Comparison of ENCODE assay signal across 18 cellular contexts in genomic region chr1:31759266-31760023, GRCh38. TPM values are rescaled to one million over a fixed set of nuclear protein-coding genes. Genes with fewer than 3 reads are reported as not detected.
DNase-seq lines count a peak whose midpoint lies in the region; ATAC-seq, FAIRE-seq and TF ChIP-seq lines count a peak whose summit lies in the region.
"Had no signal": no experiment of that assay in that cellular context is flagged by ENCODE, and none has a peak within 500 bp of the region (broad histone marks: within the 10 kb centered on the region; RNA-seq: fewer than 3 reads in every experiment).

No MANE protein-coding gene starts in this region.

- TF ChIP-seq CTCF in CD8-positive, alpha-beta T cell (IDR thresholded peaks at IDR 0.05), result no peak
- TF ChIP-seq CTCF in H9 (conservative IDR thresholded peaks at IDR 0.05) (no peak; the same call in 2 of the 3 replicates), GM12878 (IDR thresholded peaks at IDR 0.05 in 2 of 3, conservative IDR thresholded peaks at IDR 0.05 in 1 of 3; ENCODE audit: control insufficient read depth in 2 of 3, extremely low read depth in 1 of 3, insufficient read depth in 1 of 3, low read depth in 3 of 3, low read length in 3 of 3) (no peak)

- H3K36me3 ChIP-seq in CD8-positive, alpha-beta T cell (ENCODE audit: insufficient read depth, low read length), result no peaks in the 10 kb centered on the region
- H3K36me3 ChIP-seq in GM12878 (ENCODE audit: control insufficient read depth in 2 of 2, insufficient read depth in 2 of 2, low read length in 1 of 2), result no peaks in the 10 kb centered on the region
- H3K36me3 ChIP-seq in naive thymus-derived CD4-positive, alpha-beta T cell (ENCODE audit: control insufficient read depth in 2 of 3, insufficient read depth in 3 of 3, low read length in 3 of 3), result no peaks in the 10 kb centered on the region
- H3K36me3 ChIP-seq: ovary, SJCRH30, stomach had no signal

- no peak overlapping the region; the same call in 1 of the 2 replicates for H3K14ac ChIP-seq in H9 (ENCODE audit: insufficient read depth, low read length)

- H3K36me3 Mint-ChIP-seq in CD8-positive, alpha-beta T cell, result no peaks in the 10 kb centered on the region
- H3K36me3 Mint-ChIP-seq in H9 (ENCODE audit: insufficient read depth in 1 of 3, low read depth in 3 of 3), result no peaks in the 10 kb centered on the region
- H3K36me3 Mint-ChIP-seq in naive thymus-derived CD4-positive, alpha-beta T cell, result peaks cover 0 to 2% (median 0%) of the 10 kb centered on the region in 5 donors
- H3K36me3 Mint-ChIP-seq: activated naive CD4-positive, alpha-beta T cell treated with anti-CD3 and anti-CD28 coated beads, Interleukin-2, amount 10 ng/mL, durations not matched to agents 7 days and 5 days had no signal

- peaks cover 11% of the 10 kb centered on the region for H3K27me3 ChIP-seq in CD8-positive, alpha-beta T cell (ENCODE audit: insufficient read depth, low read length)
- H3K27me3 ChIP-seq in H9 (ENCODE audit: insufficient read depth, low read length), result peaks cover 2% of the 10 kb centered on the region; the same call in 1 of the 2 replicates
- peaks cover 13 to 20% of the 10 kb centered on the region in 2 experiments for H3K27me3 ChIP-seq in GM12878 (replicated peaks in 1 of 2; ENCODE audit: control insufficient read depth in 2 of 2, insufficient read depth in 2 of 2, low read length in 1 of 2)
- no peaks in the 10 kb centered on the region for H3K27me3 ChIP-seq in naive thymus-derived CD4-positive, alpha-beta T cell (ENCODE audit: control insufficient read depth in 2 of 2, insufficient read depth in 2 of 2, low read length in 2 of 2)
- H3K27me3 ChIP-seq: ovary had no signal

- no peak overlapping the region for H2BK15ac ChIP-seq in H9 (ENCODE audit: low read depth, low read length)

- H4K91ac ChIP-seq in H9 (ENCODE audit: insufficient read length, low read depth, low read length), result no peak overlapping the region

- no peak overlapping the region for H3K27ac Mint-ChIP-seq in CD8-positive, alpha-beta T cell
- H3K27ac Mint-ChIP-seq in H9, result peak overlapping the region; percentile 34 to 83 (median 39); a peak in 4 of 7 replicates
- peak overlapping the region in 2 of 9 donors; percentile 10 to 17 for H3K27ac Mint-ChIP-seq in naive thymus-derived CD4-positive, alpha-beta T cell
- H3K27ac Mint-ChIP-seq: activated naive CD4-positive, alpha-beta T cell treated with anti-CD3 and anti-CD28 coated beads, Interleukin-2, amount 10 ng/mL, durations not matched to agents 7 days and 5 days had no signal

- SMC1A ChIA-PET in GM12878 (lab: Charles Lee; ENCODE audit: uncharacterized antibody, unreplicated experiment), result interaction anchor here (1.4 kb wide), 1 partner anchor 17 kb away, joined by 4 read pairs; no protein-coding TSS in a partner anchor

- H4K20me1 ChIP-seq in H9 (ENCODE audit: control insufficient read depth, insufficient read depth, insufficient read length) (no peaks in the 10 kb centered on the region), GM12878 (ENCODE audit: control insufficient read depth, insufficient read depth) (no peaks in the 10 kb centered on the region)

- peaks cover 11% of the 10 kb centered on the region for H3K27me3 Mint-ChIP-seq in CD8-positive, alpha-beta T cell (ENCODE audit: low read depth)
- peaks cover 24% of the 10 kb centered on the region for H3K27me3 Mint-ChIP-seq in H9 (ENCODE audit: low read depth)
- peaks cover 0 to 51% (median 4%) of the 10 kb centered on the region in 5 donors for H3K27me3 Mint-ChIP-seq in naive thymus-derived CD4-positive, alpha-beta T cell

- no peak for ATAC-seq in CD8-positive, alpha-beta T cell
- ATAC-seq in GM12878 (no peak), GM21723 (IDR thresholded peaks at IDR 0.05; ENCODE audit: unreplicated experiment) (no peak), GM21737 (IDR thresholded peaks at IDR 0.05; ENCODE audit: unreplicated experiment) (no peak)
- ATAC-seq in naive thymus-derived CD4-positive, alpha-beta T cell, result no peak

- no peak overlapping the region for H3K4ac ChIP-seq in H9 (ENCODE audit: low read depth, low read length)

- in situ Hi-C loops in GM12878 (cut with MboI), result no loop called here

- H3K4me3 ChIP-seq in CD8-positive, alpha-beta T cell (ENCODE audit: low read depth, low read length), result no peak overlapping the region
- no peak overlapping the region for H3K4me3 ChIP-seq in GM12878
- H3K4me3 ChIP-seq in naive thymus-derived CD4-positive, alpha-beta T cell (ENCODE audit: low read length), result no peak overlapping the region

- H3K23me2 ChIP-seq in H9 (ENCODE audit: insufficient read length, low read depth, low read length, poor library complexity, severe bottlenecking), result peaks cover 10% of the 10 kb centered on the region

- no peak for TF ChIP-seq POLR2A in GM12878 (IDR thresholded peaks at IDR 0.05; ENCODE audit: low read depth, low read length)

- no peak overlapping the region for H3T11ph ChIP-seq in H9 (ENCODE audit: low read length)

- CTCF ChIA-PET in CD8-positive, alpha-beta T cell (lab: Charles Lee), result interaction anchor here (1.6 to 7.2 kb wide), 3 partner anchors 30 to 205 kb away, joined by 5 to 65 read pairs (median 15); no protein-coding TSS in a partner anchor
- CTCF ChIA-PET in GM12878 (lab: Yijun Ruan, JAX), result interaction anchor here (0.5 to 3.6 kb wide), 3 partner anchors 14 to 48 kb away, joined by 4 to 18 read pairs (median 11); no protein-coding TSS in a partner anchor
- CTCF ChIA-PET in naive thymus-derived CD4-positive, alpha-beta T cell (lab: Charles Lee), result interaction anchor here (0.6 to 1.1 kb wide), 2 partner anchors 30 to 206 kb away, joined by 3 to 10 read pairs; no protein-coding TSS in a partner anchor

- no peaks in the 10 kb centered on the region for H3K79me1 ChIP-seq in H9 (ENCODE audit: insufficient read depth, low read depth, low read length, poor library complexity, severe bottlenecking)

- no CpG with 5 or more reads among the region's 10 CpGs for WGBS in H9 (ENCODE audit: extremely low coverage, insufficient read length, low lambda C conversion rate)
- WGBS in GM12878 (ENCODE audit: insufficient coverage, insufficient replicate concordance, low lambda C conversion rate, missing lambda C conversion rate), result 72% methylated on average over 10 of the region's 10 CpGs

- H2AK5ac ChIP-seq in H9 (ENCODE audit: insufficient read length, low read length), result no peak overlapping the region

- H3K4me2 ChIP-seq in H9 (ENCODE audit: insufficient read depth, insufficient read length, low read length) (peak overlapping the region; percentile 34), GM12878 (ENCODE audit: control insufficient read depth, insufficient read depth) (no peak overlapping the region)

- POLR2A ChIA-PET in CD8-positive, alpha-beta T cell (lab: Charles Lee), result interaction anchor here (1.4 to 1.6 kb wide), 2 partner anchors 8 to 185 kb away, joined by 3 to 4 read pairs; no protein-coding TSS in a partner anchor
- POLR2A ChIA-PET in GM12878 (lab: Charles Lee), result no interaction called here
- POLR2A ChIA-PET in naive thymus-derived CD4-positive, alpha-beta T cell (lab: Charles Lee), result interaction anchor here (0.5 kb wide), 1 partner anchor 155 kb away, joined by 3 read pairs; no protein-coding TSS in a partner anchor

- no peak overlapping the region for H3K56ac ChIP-seq in H9 (ENCODE audit: insufficient read length, low read depth, low read length)

- BruUV-seq in GM12878 (replicated peaks; lab: Mats Ljungman, UMichigan), result no TSS peak

- no peak overlapping the region for H3K9ac ChIP-seq in H9 (ENCODE audit: extremely low read depth, insufficient read length, low read length)
- H3K9ac ChIP-seq in GM12878 (ENCODE audit: control insufficient read depth, insufficient read depth, low read length), result no peak overlapping the region

- no peak overlapping the region for H4K8ac ChIP-seq in H9 (replicated peaks; ENCODE audit: insufficient read length, low read depth, low read length)

- H2BK120ac ChIP-seq in H9 (ENCODE audit: low read depth, low read length, poor library complexity, severe bottlenecking), result no peak overlapping the region

- H2BK20ac ChIP-seq in H9 (ENCODE audit: low read depth, low read length, poor library complexity, severe bottlenecking), result no peak overlapping the region

- RAD21 ChIA-PET in GM12878 (lab: Charles Lee; ENCODE audit: unreplicated experiment), result interaction anchor here (2.1 kb wide), 1 partner anchor 30 kb away, joined by 8 read pairs; no protein-coding TSS in a partner anchor

- H3K18ac ChIP-seq in H9 (ENCODE audit: insufficient read length, low read depth, low read length), result no peak overlapping the region

- H3K4me3 Mint-ChIP-seq in CD8-positive, alpha-beta T cell, result peak overlapping the region; percentile 69
- H3K4me3 Mint-ChIP-seq in H9, result peak overlapping the region; percentile 67 to 82
- H3K4me3 Mint-ChIP-seq in naive thymus-derived CD4-positive, alpha-beta T cell, result peak overlapping the region; percentile 4 to 89 (median 68)

- no peak overlapping the region for H3K23ac ChIP-seq in H9 (ENCODE audit: insufficient read length, low read depth, low read length)

- H2AFZ ChIP-seq in H9 (ENCODE audit: low read length), result no peak overlapping the region
- no peak overlapping the region for H2AFZ ChIP-seq in GM12878 (ENCODE audit: control insufficient read depth, low read depth, low read length)

- no peak for TF ChIP-seq RAD21 in GM12878 (IDR thresholded peaks at IDR 0.05; ENCODE audit: insufficient read depth, low read depth, low read length)

- FAIRE-seq in GM12878 (lab: Jason Lieb, UNC), result peak; percentile 35
- FAIRE-seq: GM18507 had no signal

- H3K9me3 ChIP-seq in CD8-positive, alpha-beta T cell (ENCODE audit: low read length), result no peaks in the 10 kb centered on the region
- H3K9me3 ChIP-seq in H9 (ENCODE audit: control insufficient read depth, low read depth, low read length), result no peaks in the 10 kb centered on the region
- no peaks in the 10 kb centered on the region for H3K9me3 ChIP-seq in GM12878 (replicated peaks; ENCODE audit: control insufficient read depth, insufficient read depth, low read length)
- H3K9me3 ChIP-seq in naive thymus-derived CD4-positive, alpha-beta T cell (ENCODE audit: control insufficient read depth in 2 of 3, low read length in 3 of 3), result no peaks in the 10 kb centered on the region
- H3K9me3 ChIP-seq: ovary, SJCRH30, stomach had no signal

- H2BK5ac ChIP-seq in H9 (ENCODE audit: insufficient read length, low read length), result no peak overlapping the region

- peaks cover 32% of the 10 kb centered on the region for H3K4me1 ChIP-seq in CD8-positive, alpha-beta T cell (ENCODE audit: insufficient read depth, low read length)
- peaks cover 6% of the 10 kb centered on the region; the same call in 1 of the 2 replicates for H3K4me1 ChIP-seq in H9 (ENCODE audit: insufficient read depth, low read length)
- peaks cover 8% of the 10 kb centered on the region for H3K4me1 ChIP-seq in GM12878 (ENCODE audit: control insufficient read depth, insufficient read depth, low read length)
- H3K4me1 ChIP-seq in naive thymus-derived CD4-positive, alpha-beta T cell (ENCODE audit: control insufficient read depth in 2 of 2, insufficient read depth in 2 of 2, low read length in 2 of 2), result peaks cover 23 to 26% of the 10 kb centered on the region in 2 donors

- no peak overlapping the region for H2BK12ac ChIP-seq in H9 (ENCODE audit: insufficient read length, low read depth, low read length)

- peaks cover 22% of the 10 kb centered on the region for H3K4me1 Mint-ChIP-seq in CD8-positive, alpha-beta T cell (ENCODE audit: low read depth)
- peaks cover 33 to 50% of the 10 kb centered on the region in 2 experiments for H3K4me1 Mint-ChIP-seq in H9
- H3K4me1 Mint-ChIP-seq in naive thymus-derived CD4-positive, alpha-beta T cell, result peaks cover under 1 to 25% (median 22%) of the 10 kb centered on the region in 7 donors

- H3K79me2 ChIP-seq in H9 (ENCODE audit: insufficient read depth, low read length), result no peaks in the 10 kb centered on the region
- H3K79me2 ChIP-seq in GM12878 (ENCODE audit: control insufficient read depth, insufficient read depth, low read length), result no peaks in the 10 kb centered on the region

- intact Hi-C loops in CD8-positive, alpha-beta T cell (cut with DNase I, micrococcal nuclease), result loop anchor here (2.0 to 5.0 kb wide), 5 partner anchors 115 to 463 kb away; partner anchors contain the start of genes PEF1 (in 2 of the 2), EIF3I (in 1 of the 2), TMEM234 (in 1 of the 2) and TMEM39B (in 1 of the 2)
- intact Hi-C loops in GM12878 (cut with micrococcal nuclease; ENCODE audit: unreplicated experiment), result no loop called here
- intact Hi-C loops in naive thymus-derived CD4-positive, alpha-beta T cell (cut with micrococcal nuclease), result loop anchor here in 1 of 2 donors (5.0 to 10.0 kb wide), 3 partner anchors 178 to 635 kb away; partner anchors contain the start of genes BSDC1, KHDRBS1 and PTP4A2

- no peak overlapping the region for H4K5ac ChIP-seq in H9 (ENCODE audit: insufficient read length, low read depth, low read length)

- H3K27ac ChIP-seq in CD8-positive, alpha-beta T cell (ENCODE audit: low read depth, low read length), result no peak overlapping the region
- no peak overlapping the region for H3K27ac ChIP-seq in H9 (ENCODE audit: insufficient read length, low read depth, low read length)
- H3K27ac ChIP-seq in GM12878 (ENCODE audit: control insufficient read depth, insufficient read depth), result no peak overlapping the region
- no peak overlapping the region for H3K27ac ChIP-seq in naive thymus-derived CD4-positive, alpha-beta T cell (ENCODE audit: low read depth, low read length)
- H3K27ac ChIP-seq: foreskin keratinocyte, HL-60, ovary, SJCRH30 had no signal

- no peaks in the 10 kb centered on the region for H3K9me3 Mint-ChIP-seq in CD8-positive, alpha-beta T cell
- H3K9me3 Mint-ChIP-seq in H9, result no peaks in the 10 kb centered on the region
- H3K9me3 Mint-ChIP-seq in naive thymus-derived CD4-positive, alpha-beta T cell, result peaks cover 0 to 2% (median 0%) of the 10 kb centered on the region in 11 donors
- H3K9me3 Mint-ChIP-seq: activated naive CD4-positive, alpha-beta T cell treated with anti-CD3 and anti-CD28 coated beads, Interleukin-2, amount 10 ng/mL, durations not matched to agents 7 days and 5 days had no signal

- DNase-seq in CD8-positive, alpha-beta T cell, result no peak
- no peak for DNase-seq in H9
- no peak for DNase-seq in GM12878 (ENCODE audit: low read depth, low spot score)
- DNase-seq in naive thymus-derived CD4-positive, alpha-beta T cell, result no peak
- no peak for DNase-seq in activated gamma-delta T cell (lab: John Stamatoyannopoulos, UW)
- DNase-seq: activated CD4-positive, alpha-beta T cell treated with anti-CD3 and anti-CD28 coated beads, Interleukin-2, amount 50 U/mL, for 1 hour; activated naive CD4-positive, alpha-beta T cell treated with anti-CD3 and anti-CD28 coated beads, Interleukin-2, amount 10 ng/mL, durations not matched to agents 7 days and 5 days; DMS79 treated with DMSO at 0.1 percent for 48 hours; foreskin keratinocyte; kidney glomerular epithelial cell; NCI-H1092; ovary; stomach had no signal

- TF ChIP-seq EP300 in GM12878 (IDR thresholded peaks at IDR 0.05; ENCODE audit: borderline replicate concordance in 1 of 2, control insufficient read depth in 1 of 2, low read depth in 2 of 2, low read length in 2 of 2), result no peak

RNA-seq across cellular contexts. Expression of gene ADGRB2, which starts 4.7 kb away (rescaled TPM):
- total RNA-seq in CD8-positive, alpha-beta T cell, result under 1 TPM; 0.25 to 0.79 TPM
- total RNA-seq in H9 (2021) (10.7 and 10.9 TPM in 2 replicates), GM12878 (2014; rRNA removed) (0.11 TPM in 2 replicates), GM12878 (2014; rRNA removed; fragmentation: Illumina TruSeq; extraction: Trizol) (0.18 TPM in 1 of 2 replicates, not detected in the other), GM12878 (2021) (0.27 and 0.33 TPM in 2 replicates)
- total RNA-seq in GM12878 (2013; cell fraction: nucleolus; rRNA removed), result 0.91 and 1.6 TPM in 2 replicates
- not detected for polyA plus RNA-seq in GM12878 (2011; ENCODE audit: low read depth)
- polyA plus RNA-seq in GM12878 (2011; rRNA removed) (0.13 and 0.20 TPM in 2 replicates), GM12878 (2014; fragmentation: Illumina TruSeq; extraction: Trizol) (not detected in 2 replicates), GM12878 (2014; fragmentation: Nextera tagmentation; extraction: Ambion mirVana) (not detected), GM12878 (2014; rRNA removed) (0.06 and 0.18 TPM in 2 replicates), GM12878 (2016; fragmentation: Nextera tagmentation; extraction: Ambion mirVana) (under 1 TPM in 1 of 2 experiments, not detected in 1; 0.11 TPM)
- polyA plus RNA-seq in GM12878 (2011; cell fraction: cytosol; rRNA removed), result 0.42 and 0.43 TPM in 2 replicates
- polyA plus RNA-seq in GM12878 (2011; cell fraction: nucleus; rRNA removed), result 3.0 and 3.2 TPM in 2 replicates
- 0.09 and 0.18 TPM in 2 replicates for polyA plus RNA-seq in GM12878 (2012)
- polyA minus RNA-seq in GM12878 (2011; rRNA and poly(A)+ RNA removed), result 0.22 and 0.26 TPM in 2 replicates
- polyA minus RNA-seq in GM12878 (2011; cell fraction: cytosol; rRNA and poly(A)+ RNA removed), result not detected in 2 replicates
- 0.29 and 0.48 TPM in 2 replicates for polyA minus RNA-seq in GM12878 (2011; cell fraction: nucleus; rRNA and poly(A)+ RNA removed)
- 1 to 10 TPM in 1 of 5 experiments, under 1 TPM in 4; 0.11 to 4.3 (median 0.43) TPM for total RNA-seq in naive thymus-derived CD4-positive, alpha-beta T cell
- not detected for polyA plus RNA-seq in naive thymus-derived CD4-positive, alpha-beta T cell

RNA-seq across cellular contexts. Expression of gene COL16A1, which starts 55.6 kb away (rescaled TPM):
- total RNA-seq in CD8-positive, alpha-beta T cell, result under 1 TPM in 1 of 2 experiments, not detected in 1; 0.92 TPM
- 6.2 and 6.5 TPM in 2 replicates for total RNA-seq in H9 (2021)
- total RNA-seq in GM12878 (2013; cell fraction: nucleolus; rRNA removed), result 6.3 and 9.6 TPM in 2 replicates
- total RNA-seq in GM12878 (2014; rRNA removed), result 0.60 and 0.79 TPM in 2 replicates
- total RNA-seq in GM12878 (2014; rRNA removed; fragmentation: Illumina TruSeq; extraction: Trizol), result 0.63 and 0.92 TPM in 2 replicates
- 3.7 and 3.9 TPM in 2 replicates for total RNA-seq in GM12878 (2021)
- polyA plus RNA-seq in GM12878 (2011; ENCODE audit: low read depth), result 0.12 TPM
- 2.0 and 3.1 TPM in 2 replicates for polyA plus RNA-seq in GM12878 (2011; rRNA removed)
- polyA plus RNA-seq in GM12878 (2011; cell fraction: cytosol; rRNA removed), result 2.2 and 3.6 TPM in 2 replicates
- polyA plus RNA-seq in GM12878 (2011; cell fraction: nucleus; rRNA removed), result 30.0 and 30.6 TPM in 2 replicates
- polyA plus RNA-seq in GM12878 (2012), result 1.1 and 1.4 TPM in 2 replicates
- 0.40 and 0.65 TPM in 2 replicates for polyA plus RNA-seq in GM12878 (2014; fragmentation: Illumina TruSeq; extraction: Trizol)
- under 1 TPM; 0.02 to 0.04 TPM for polyA plus RNA-seq in GM12878 (2014; fragmentation: Nextera tagmentation; extraction: Ambion mirVana)
- polyA plus RNA-seq in GM12878 (2014; rRNA removed), result 1.5 and 1.6 TPM in 2 replicates
- polyA plus RNA-seq in GM12878 (2016; fragmentation: Nextera tagmentation; extraction: Ambion mirVana), result under 1 TPM; 0.14 to 0.56 TPM
- 2.1 and 4.5 TPM in 2 replicates for polyA minus RNA-seq in GM12878 (2011; rRNA and poly(A)+ RNA removed)
- polyA minus RNA-seq in GM12878 (2011; cell fraction: cytosol; rRNA and poly(A)+ RNA removed), result 0.73 and 1.1 TPM in 2 replicates
- polyA minus RNA-seq in GM12878 (2011; cell fraction: nucleus; rRNA and poly(A)+ RNA removed), result 6.5 and 7.7 TPM in 2 replicates
- total RNA-seq in naive thymus-derived CD4-positive, alpha-beta T cell, result under 1 TPM in 1 of 5 experiments, not detected in 4; 0.37 TPM
- polyA plus RNA-seq in naive thymus-derived CD4-positive, alpha-beta T cell, result under 1 TPM in 1 of 2 donors, not detected in 1; 0.31 TPM

RNA-seq across cellular contexts. Expression of gene SPOCD1, which starts 56.4 kb away (rescaled TPM):
- not detected for total RNA-seq in CD8-positive, alpha-beta T cell
- total RNA-seq in H9 (2021), result 1.5 and 2.7 TPM in 2 replicates
- total RNA-seq in GM12878 (2013; cell fraction: nucleolus; rRNA removed), result not detected in 2 replicates
- total RNA-seq in GM12878 (2014; rRNA removed), result 0.11 and 0.16 TPM in 2 replicates
- total RNA-seq in GM12878 (2014; rRNA removed; fragmentation: Illumina TruSeq; extraction: Trizol), result 0.13 and 0.23 TPM in 2 replicates
- 0.23 and 0.56 TPM in 2 replicates for total RNA-seq in GM12878 (2021)
- polyA plus RNA-seq in GM12878 (2011; ENCODE audit: low read depth), result 0.08 TPM
- polyA plus RNA-seq in GM12878 (2011; rRNA removed), result not detected in 2 replicates
- polyA plus RNA-seq in GM12878 (2011; cell fraction: cytosol; rRNA removed), result not detected in 2 replicates
- 0.03 and 0.29 TPM in 2 replicates for polyA plus RNA-seq in GM12878 (2011; cell fraction: nucleus; rRNA removed)
- polyA plus RNA-seq in GM12878 (2012), result 0.07 and 0.23 TPM in 2 replicates
- 0.13 TPM in 1 of 2 replicates, not detected in the other for polyA plus RNA-seq in GM12878 (2014; fragmentation: Illumina TruSeq; extraction: Trizol)
- polyA plus RNA-seq in GM12878 (2014; fragmentation: Nextera tagmentation; extraction: Ambion mirVana), result under 1 TPM in 1 of 2 experiments, not detected in 1; 0.02 TPM
- 0.34 and 0.65 TPM in 2 replicates for polyA plus RNA-seq in GM12878 (2014; rRNA removed)
- polyA plus RNA-seq in GM12878 (2016; fragmentation: Nextera tagmentation; extraction: Ambion mirVana), result not detected
- polyA minus RNA-seq in GM12878 (2011; rRNA and poly(A)+ RNA removed), result not detected in 2 replicates
- not detected in 2 replicates for polyA minus RNA-seq in GM12878 (2011; cell fraction: cytosol; rRNA and poly(A)+ RNA removed)
- polyA minus RNA-seq in GM12878 (2011; cell fraction: nucleus; rRNA and poly(A)+ RNA removed), result not detected in 2 replicates
- total RNA-seq in naive thymus-derived CD4-positive, alpha-beta T cell, result under 1 TPM in 2 of 5 experiments, not detected in 3; 0.21 to 0.38 TPM
- polyA plus RNA-seq in naive thymus-derived CD4-positive, alpha-beta T cell, result not detected
